27 cellular contexts compared by ENCODE assay signal in genomic region chr20:58570181-58570859, GRCh38. TPM values are rescaled to one million over a fixed set of nuclear protein-coding genes. Genes with fewer than 3 reads are reported as not detected.
DNase-seq lines count a peak whose midpoint lies in the region; ATAC-seq and TF ChIP-seq lines count a peak whose summit lies in the region.
"Had no signal": no experiment of that assay in that cellular context is flagged by ENCODE, and none has a peak within 500 bp of the region (broad histone marks: within the 10 kb centered on the region; RNA-seq: fewer than 3 reads in every experiment).

No MANE protein-coding gene starts in this region.

- H3K27me3 ChIP-seq in adipocyte (replicated peaks; ENCODE audit: control insufficient read depth, insufficient read depth, low read length) = peaks cover 12% of the 10 kb centered on the region
- H3K27me3 ChIP-seq in left ventricle myocardium inferior (ENCODE audit: low read depth) = peaks cover 38% of the 10 kb centered on the region
- H3K27me3 ChIP-seq in rectal smooth muscle tissue (ENCODE audit: control insufficient read depth, insufficient read depth, low read length) = no peaks in the 10 kb centered on the region
- H3K27me3 ChIP-seq: brain microvascular endothelial cell, esophagus muscularis mucosa, neural progenitor cell, tibial nerve had no signal

- H3K4me3 ChIP-seq in AG10803 (ENCODE audit: low read length) = no peak overlapping the region
- H3K4me3 ChIP-seq in adipocyte (ENCODE audit: low read length) = peak overlapping the region; percentile 30
- no peak overlapping the region for H3K4me3 ChIP-seq in left ventricle myocardium inferior
- no peak overlapping the region for H3K4me3 ChIP-seq in rectal smooth muscle tissue (ENCODE audit: low read length)
- H3K4me3 ChIP-seq: esophagus muscularis mucosa, neural progenitor cell, tibial nerve had no signal

- H3K27ac ChIP-seq in left ventricle myocardium inferior (replicated peaks) (peak overlapping the region; percentile 42), rectal smooth muscle tissue (ENCODE audit: low read depth, low read length) (peak overlapping the region; percentile 82)
- H3K27ac ChIP-seq: brain microvascular endothelial cell, neural progenitor cell, tibial nerve had no signal

- ATAC-seq in GM19397 (IDR thresholded peaks at IDR 0.05; ENCODE audit: unreplicated experiment) = no peak
- no peak for ATAC-seq in HG03196 (IDR thresholded peaks at IDR 0.05; ENCODE audit: unreplicated experiment)
- ATAC-seq: effector memory CD8-positive, alpha-beta T cell; left colon; WTC11 had no signal

- H3K9ac ChIP-seq in adipocyte (ENCODE audit: low read length) = no peak overlapping the region
- H3K9ac ChIP-seq in rectal smooth muscle tissue (ENCODE audit: low read length) = no peak overlapping the region
- H3K9ac ChIP-seq: neural progenitor cell had no signal

- H3K36me3 ChIP-seq in adipocyte (ENCODE audit: control insufficient read depth, insufficient read depth, low read length, severe bottlenecking) = no peaks in the 10 kb centered on the region
- H3K36me3 ChIP-seq in left ventricle myocardium inferior = no peaks in the 10 kb centered on the region
- no peaks in the 10 kb centered on the region for H3K36me3 ChIP-seq in rectal smooth muscle tissue (ENCODE audit: control insufficient read depth, insufficient read depth, low read length)
- H3K36me3 ChIP-seq: brain microvascular endothelial cell, esophagus muscularis mucosa, neural progenitor cell, tibial nerve had no signal

- TF ChIP-seq CTCF in AG10803 (conservative IDR thresholded peaks at IDR 0.05; ENCODE audit: low read length) = no peak
- no peak for TF ChIP-seq CTCF in left ventricle myocardium inferior (IDR thresholded peaks at IDR 0.05; ENCODE audit: borderline replicate concordance)

- H3K9me3 ChIP-seq in adipocyte (ENCODE audit: control insufficient read depth, low read length) (no peaks in the 10 kb centered on the region), left ventricle myocardium inferior (replicated peaks) (no peaks in the 10 kb centered on the region)
- H3K9me3 ChIP-seq: esophagus muscularis mucosa, tibial nerve had no signal

- intact Hi-C loops in left ventricle myocardium inferior (cut with micrococcal nuclease) = no loop called here

- H3K4me1 ChIP-seq in adipocyte (ENCODE audit: control insufficient read depth, insufficient read depth, low read length) (peaks cover 5% of the 10 kb centered on the region), left ventricle myocardium inferior (peaks cover 9% of the 10 kb centered on the region), rectal smooth muscle tissue (ENCODE audit: control insufficient read depth, insufficient read depth, low read length) (peaks cover 21% of the 10 kb centered on the region)
- H3K4me1 ChIP-seq: neural progenitor cell had no signal

- DNase-seq in AG10803 (ENCODE audit: low read depth) = peak; percentile 48
- DNase-seq in adipocyte (ENCODE audit: low read depth) = peak; percentile 43
- no peak for DNase-seq in left ventricle myocardium inferior
- DNase-seq in NCI-H69 (lab: John Stamatoyannopoulos, UW) = no peak
- DNase-seq in AML-193 (lab: John Stamatoyannopoulos, UW) = no peak
- DNase-seq: activated CD4-positive, alpha-beta memory T cell treated with anti-CD3 and anti-CD28 coated beads for 36 hours; activated gamma-delta T cell; brain microvascular endothelial cell; effector memory CD8-positive, alpha-beta T cell; glutamatergic neuron; H9; left colon; NCI-H1105; NCI-H2081 treated with DMSO at 0.1 percent for 48 hours; NCI-H446 treated with DMSO at 0.1 percent for 48 hours; small intestine; stimulated activated CD4-positive, alpha-beta T cell treated with anti-CD3 and anti-CD28 coated beads, Interleukin-2, amount 100 ng/mL, for 48 hours; stimulated activated naive CD4-positive, alpha-beta T cell treated with Interleukin-2 at 50 U/mL for 16 hours; T1000 had no signal

RNA-seq across cellular contexts. Expression of gene APCDD1L, which starts 55.1 kb away (rescaled TPM):
- total RNA-seq in left ventricle myocardium inferior = 0.91 TPM
- total RNA-seq: A673; activated CD4-positive, alpha-beta memory T cell treated with anti-CD3 and anti-CD28 coated beads for 36 hours had no signal

Comparison
In these comparisons a context has a peak if more than half of its experiments do, and no peak if none do; other contexts are left out.
1. DNase-seq: peak in AG10803 (single experiment) and adipocyte (single experiment); none in left ventricle myocardium inferior (single experiment), NCI-H69 (single experiment) and AML-193 (0 of 2).